Comparison of ENCODE assay signal across 8 cellular contexts in genomic region chr10:109922353-109922975, GRCh38. TPM values are rescaled to one million over a fixed set of nuclear protein-coding genes. Genes with fewer than 3 reads are reported as not detected.
DNase-seq lines count a peak whose midpoint lies in the region; ATAC-seq, FAIRE-seq and TF ChIP-seq lines count a peak whose summit lies in the region.

No MANE protein-coding gene starts in this region.

- intact Hi-C loops in GM12878 (cut with micrococcal nuclease; ENCODE audit: unreplicated experiment) (no loop called here), lower leg skin (cut with DNase I; ENCODE audit: low total_unique reads) (no loop called here)

- TF ChIP-seq EP300 in GM12878 (IDR thresholded peaks at IDR 0.05; ENCODE audit: borderline replicate concordance in 1 of 2, control insufficient read depth in 1 of 2, low read depth in 2 of 2, low read length in 2 of 2), result no peak
- TF ChIP-seq EP300 in upper lobe of left lung (IDR thresholded peaks at IDR 0.05), result no peak

- peak; percentile 17 for DNase-seq in activated gamma-delta T cell (lab: John Stamatoyannopoulos, UW)
- DNase-seq in activated gamma-delta T cell treated with Interleukin-2 at 50 U/mL for 16 hours, result no peak
- DNase-seq in GM12878 (ENCODE audit: low read depth, low spot score), result no peak
- DNase-seq in lower leg skin (ENCODE audit: low spot score in 2 of 2), result no peak
- DNase-seq in upper lobe of left lung, result no peak
- DNase-seq in SIG-M5 treated with dmso at 0.1 percent for 504 hours (lab: John Stamatoyannopoulos, UW; ENCODE audit: unreplicated experiment), result no peak
- DNase-seq in cortex of kidney (lab: John Stamatoyannopoulos, UW), result no peak

- H3K9me3 ChIP-seq in GM12878 (replicated peaks; ENCODE audit: control insufficient read depth, insufficient read depth, low read length) (no peaks in the 10 kb centered on the region; the same call in 2 of the 3 replicates), upper lobe of left lung (no peaks in the 10 kb centered on the region)

- H4K20me1 ChIP-seq in GM12878 (ENCODE audit: control insufficient read depth, insufficient read depth), result no peaks in the 10 kb centered on the region; the same call in 1 of the 2 replicates

- in situ Hi-C loops in GM12878 (cut with MboI), result no loop called here

- WGBS in GM12878 (ENCODE audit: insufficient coverage, insufficient replicate concordance, low lambda C conversion rate, missing lambda C conversion rate), result 15% methylated on average over 7 of the region's 7 CpGs
- WGBS in lower leg skin, 2 donors, result 6 to 9% methylated on average over 7 of the region's 7 CpGs
- 16 to 19% methylated on average over 7 of the region's 7 CpGs for WGBS in upper lobe of left lung, 2 donors

- CTCF ChIA-PET in GM12878 (lab: Yijun Ruan, JAX), result interaction anchor here (1.0 to 1.6 kb wide), 4 partner anchors 10 to 59 kb away, joined by 3 to 5 read pairs (median 3); no protein-coding TSS in a partner anchor

- H3K79me2 ChIP-seq in GM12878 (ENCODE audit: control insufficient read depth, insufficient read depth, low read length), result peaks cover 50% of the 10 kb centered on the region

- TF ChIP-seq RAD21 in GM12878 (IDR thresholded peaks at IDR 0.05; ENCODE audit: insufficient read depth, low read depth, low read length), result no peak

- H3K27me3 ChIP-seq in GM12878 (replicated peaks in 1 of 2; ENCODE audit: control insufficient read depth in 2 of 2, insufficient read depth in 2 of 2, low read length in 1 of 2) (no peaks in the 10 kb centered on the region; a peak in 1 of 4 replicates), upper lobe of left lung (no peaks in the 10 kb centered on the region)

- BruUV-seq in GM12878 (replicated peaks; lab: Mats Ljungman, UMichigan), result TSS peak; percentile 74

- H3K4me1 ChIP-seq in GM12878 (ENCODE audit: control insufficient read depth, insufficient read depth, low read length) (peaks cover 19% of the 10 kb centered on the region), upper lobe of left lung (peaks cover 12 to 30% (median 21%) of the 10 kb centered on the region in 4 donors)

- SMC1A ChIA-PET in GM12878 (lab: Charles Lee; ENCODE audit: uncharacterized antibody, unreplicated experiment), result interaction anchor here (0.8 to 2.5 kb wide), 4 partner anchors 10 to 74 kb away, joined by 3 to 16 read pairs (median 4); no protein-coding TSS in a partner anchor

- peak overlapping the region; percentile 82 for H3K4me2 ChIP-seq in GM12878 (ENCODE audit: control insufficient read depth, insufficient read depth)

- no peak for FAIRE-seq in GM12878 (lab: Jason Lieb, UNC)

- POLR2A ChIA-PET in GM12878 (lab: Charles Lee), result no interaction called here

- TF ChIP-seq POLR2A in GM12878 (IDR thresholded peaks at IDR 0.05; ENCODE audit: low read depth, low read length) (no peak), lower leg skin (IDR thresholded peaks at IDR 0.05) (no peak), upper lobe of left lung (IDR thresholded peaks at IDR 0.05) (no peak)

- peak overlapping the region; percentile 80 for H2AFZ ChIP-seq in GM12878 (ENCODE audit: control insufficient read depth, low read depth, low read length)

- TF ChIP-seq CTCF in GM12878 (IDR thresholded peaks at IDR 0.05 in 2 of 3, conservative IDR thresholded peaks at IDR 0.05 in 1 of 3; ENCODE audit: control insufficient read depth in 2 of 3, extremely low read depth in 1 of 3, insufficient read depth in 1 of 3, low read depth in 3 of 3, low read length in 3 of 3), result no peak
- TF ChIP-seq CTCF in lower leg skin (IDR thresholded peaks at IDR 0.05), result no peak
- no peak for TF ChIP-seq CTCF in upper lobe of left lung (IDR thresholded peaks at IDR 0.05)

- ATAC-seq in GM12878, result peak; percentile 25
- no peak for ATAC-seq in upper lobe of left lung (ENCODE audit: low FRiP score in 2 of 2)
- no peak for ATAC-seq in GM19328 (IDR thresholded peaks at IDR 0.05; ENCODE audit: unreplicated experiment)

- peak overlapping the region; percentile 93 for H3K9ac ChIP-seq in GM12878 (ENCODE audit: control insufficient read depth, insufficient read depth, low read length)

- H3K4me3 ChIP-seq in GM12878, result peak overlapping the region; percentile 84
- H3K4me3 ChIP-seq in lower leg skin (ENCODE audit: low read depth, poor library complexity, severe bottlenecking), result peak overlapping the region; percentile 87
- peak overlapping the region; percentile 66 to 94 (median 90) for H3K4me3 ChIP-seq in upper lobe of left lung

- H3K36me3 ChIP-seq in GM12878 (ENCODE audit: control insufficient read depth in 2 of 2, insufficient read depth in 2 of 2, low read length in 1 of 2), result no peaks in the 10 kb centered on the region
- no peaks in the 10 kb centered on the region for H3K36me3 ChIP-seq in upper lobe of left lung

- RAD21 ChIA-PET in GM12878 (lab: Charles Lee; ENCODE audit: unreplicated experiment), result interaction anchor here (2.1 kb wide), 1 partner anchor 10 kb away, joined by 6 read pairs; no protein-coding TSS in a partner anchor

- H3K27ac ChIP-seq in GM12878 (ENCODE audit: control insufficient read depth, insufficient read depth), result peak overlapping the region; percentile 83
- H3K27ac ChIP-seq in upper lobe of left lung, result peak overlapping the region; percentile 94 to 96 (median 96)

TF ChIP-seq in GM12878, 131 proteins besides CTCF, POLR2A, EP300 and RAD21 (continues in another document):
- TF ChIP-seq CREM (IDR thresholded peaks at IDR 0.05; ENCODE audit: low read depth) (no peak), MEF2A (IDR thresholded peaks at IDR 0.05; ENCODE audit: insufficient read depth, low read depth, low read length) (no peak), TBL1XR1 (IDR thresholded peaks at IDR 0.05; ENCODE audit: low read depth, low read length) (no peak), ATF2 (IDR thresholded peaks at IDR 0.05; ENCODE audit: low read length) (no peak), FOXM1 (IDR thresholded peaks at IDR 0.05; ENCODE audit: low read depth, low read length) (no peak), ATF7 (IDR thresholded peaks at IDR 0.05; ENCODE audit: low read depth) (no peak), EZH2 (IDR thresholded peaks at IDR 0.05; ENCODE audit: borderline replicate concordance, control insufficient read depth, low read depth, low read length) (no peak), ZNF274 (IDR thresholded peaks at IDR 0.05; ENCODE audit: insufficient read depth, insufficient read length) (no peak), NBN (IDR thresholded peaks at IDR 0.05) (no peak), TCF12 (IDR thresholded peaks at IDR 0.05; ENCODE audit: low read depth, low read length) (no peak)

RNA-seq across cellular contexts. Expression of gene XPNPEP1, which starts 0.8 kb away (rescaled TPM):
- total RNA-seq in GM12878 (2013; cell fraction: nucleolus; rRNA removed), result 237 and 270 TPM in 2 replicates
- total RNA-seq in GM12878 (2014; rRNA removed), result 52.7 and 53.0 TPM in 2 replicates
- 39.1 and 42.4 TPM in 2 replicates for total RNA-seq in GM12878 (2014; rRNA removed; fragmentation: Illumina TruSeq; extraction: Trizol)
- 43.7 and 44.6 TPM in 2 replicates for total RNA-seq in GM12878 (2021)
- 23.4 TPM for polyA plus RNA-seq in GM12878 (2011; ENCODE audit: low read depth)
- polyA plus RNA-seq in GM12878 (2011; rRNA removed), result 76.8 and 108 TPM in 2 replicates
- polyA plus RNA-seq in GM12878 (2011; cell fraction: cytosol; rRNA removed), result 237 and 264 TPM in 2 replicates
- 313 and 376 TPM in 2 replicates for polyA plus RNA-seq in GM12878 (2011; cell fraction: nucleus; rRNA removed)
- 32.7 and 38.4 TPM in 2 replicates for polyA plus RNA-seq in GM12878 (2012)
- 50.7 and 60.8 TPM in 2 replicates for polyA plus RNA-seq in GM12878 (2014; fragmentation: Illumina TruSeq; extraction: Trizol)
- 10 to 100 TPM; 22.7 to 28.4 TPM for polyA plus RNA-seq in GM12878 (2014; fragmentation: Nextera tagmentation; extraction: Ambion mirVana)
- polyA plus RNA-seq in GM12878 (2014; rRNA removed), result 50.0 and 69.7 TPM in 2 replicates
- 10 to 100 TPM; 30.4 to 32.1 TPM for polyA plus RNA-seq in GM12878 (2016; fragmentation: Nextera tagmentation; extraction: Ambion mirVana)
- polyA minus RNA-seq in GM12878 (2011; rRNA and poly(A)+ RNA removed), result 315 and 408 TPM in 2 replicates
- polyA minus RNA-seq in GM12878 (2011; cell fraction: cytosol; rRNA and poly(A)+ RNA removed), result 52.9 and 60.5 TPM in 2 replicates
- 135 and 144 TPM in 2 replicates for polyA minus RNA-seq in GM12878 (2011; cell fraction: nucleus; rRNA and poly(A)+ RNA removed)
- 100 to 1,000 TPM in 2 of 4 donors, 10 to 100 TPM in 2; 77.5 to 109 (median 100) TPM for total RNA-seq in lower leg skin
- 100 to 1,000 TPM in 2 of 6 donors, 10 to 100 TPM in 4; 40.6 to 132 (median 57.8) TPM for total RNA-seq in upper lobe of left lung
